Comparison of ENCODE assay signal across 9 cellular contexts in the genomic region with DNA sequence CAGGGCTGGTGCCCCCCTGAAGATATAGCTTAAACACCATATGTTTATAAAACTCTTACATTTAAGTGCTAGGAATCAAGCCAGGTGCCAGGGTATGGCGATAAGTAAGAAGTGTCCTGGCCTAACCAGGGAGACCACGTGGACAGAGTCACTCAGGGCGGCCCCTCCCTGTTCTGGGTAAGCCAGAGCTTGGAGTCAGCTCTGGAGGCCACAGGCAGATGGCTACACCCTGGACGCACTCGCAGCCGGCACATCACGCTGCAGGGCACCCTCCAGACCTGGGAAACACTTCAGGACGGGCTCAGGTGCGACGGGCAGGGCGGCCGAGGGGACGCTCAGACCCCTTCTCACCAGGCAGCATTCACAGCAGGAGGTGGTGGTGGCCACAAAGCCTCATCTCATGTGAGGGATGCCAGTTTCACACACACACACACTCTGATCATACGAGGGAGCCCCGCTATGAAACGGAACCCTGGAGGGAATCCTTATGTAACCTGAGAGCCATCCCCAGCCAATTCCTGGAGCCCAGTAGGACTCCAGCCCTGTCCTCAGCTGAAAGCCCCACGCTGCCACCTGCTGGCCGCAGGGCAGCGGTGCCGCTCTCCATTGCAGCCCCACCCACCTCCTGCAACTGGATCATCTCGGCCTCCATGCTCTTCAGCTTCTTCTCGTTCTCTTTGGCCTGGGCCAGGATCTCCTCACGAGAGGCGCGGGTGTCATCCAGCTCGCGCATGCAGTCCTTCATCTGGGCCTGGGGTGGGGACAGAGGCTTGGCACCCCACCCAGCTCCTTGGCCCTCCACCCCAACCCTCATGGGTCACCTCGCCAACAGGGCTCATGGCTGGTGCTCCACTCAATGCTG. TPM values are rescaled to one million over a fixed set of nuclear protein-coding genes. Genes with fewer than 3 reads are reported as not detected.
A peak's percentile ranks its signal among the peaks of the same experiment; 100 is the strongest.
DNase-seq lines count a peak whose midpoint lies in the region; ATAC-seq and TF ChIP-seq lines count a peak whose summit lies in the region.
"Had no signal": no experiment of that assay in that cellular context is flagged by ENCODE, and none has a peak within 500 bp of the region (broad histone marks: within the 10 kb centered on the region; RNA-seq: fewer than 3 reads in every experiment).

No MANE protein-coding gene starts in this region.

- no peaks in the 10 kb centered on the region for H3K9me2 ChIP-seq in DOHH2 (replicated peaks; ENCODE audit: control insufficient read depth, low read length)

- H3K4me1 Mint-ChIP-seq in activated naive CD8-positive, alpha-beta T cell treated with anti-CD3 and anti-CD28 coated beads, Interleukin-2, amount 10 ng/mL, durations not matched to agents 7 days and 5 days, result peaks cover 20% of the 10 kb centered on the region

- H4K20me1 ChIP-seq in DOHH2 (ENCODE audit: control insufficient read depth, insufficient read depth, low read depth, low read length), result peaks cover 3% of the 10 kb centered on the region

- no peaks in the 10 kb centered on the region for H3F3A ChIP-seq in DOHH2 (ENCODE audit: control insufficient read depth, insufficient read depth)

- POLR2A ChIA-PET in activated naive CD8-positive, alpha-beta T cell treated with anti-CD3 and anti-CD28 coated beads, Interleukin-2, amount 10 ng/mL, durations not matched to agents 7 days and 5 days (lab: Charles Lee), result interaction anchor here (0.6 to 1.1 kb wide), 2 partner anchors 8 to 51 kb away, joined by 3 read pairs; no protein-coding TSS in a partner anchor

- peak; percentile 67 for ATAC-seq in activated naive CD8-positive, alpha-beta T cell treated with anti-CD3 and anti-CD28 coated beads, Interleukin-2, amount 10 ng/mL, durations not matched to agents 7 days and 5 days (ENCODE audit: low read depth)
- ATAC-seq in Right ventricle myocardium superior (ENCODE audit: poor library complexity) (peak; percentile 83), HG03354 (IDR thresholded peaks at IDR 0.05; ENCODE audit: poor library complexity, severe bottlenecking, unreplicated experiment) (no peak)

- H3K36me3 ChIP-seq in DOHH2 (ENCODE audit: control insufficient read depth, low read length), result peaks cover 79% of the 10 kb centered on the region

- H3K4me3 ChIP-seq in DOHH2 (ENCODE audit: low read length), result no peak overlapping the region

- H3K79me2 ChIP-seq in DOHH2 (ENCODE audit: control insufficient read depth, low read length), result no peaks in the 10 kb centered on the region

- H3K9me3 ChIP-seq in DOHH2 (ENCODE audit: control insufficient read depth, insufficient read depth, low read length), result no peaks in the 10 kb centered on the region

- peak; percentile 96 for TF ChIP-seq CTCF in DOHH2 (IDR thresholded peaks at IDR 0.05; ENCODE audit: low read depth, low read length, poor library complexity, severe bottlenecking)

- H3K27me3 ChIP-seq in DOHH2 (ENCODE audit: control insufficient read depth, low read length), result no peaks in the 10 kb centered on the region

- H3K4me2 ChIP-seq in DOHH2 (ENCODE audit: low read length), result no peak overlapping the region

- H3K4me1 ChIP-seq in DOHH2 (ENCODE audit: control insufficient read depth, low read length), result no peaks in the 10 kb centered on the region

- H3K4me3 Mint-ChIP-seq in activated naive CD8-positive, alpha-beta T cell treated with anti-CD3 and anti-CD28 coated beads, Interleukin-2, amount 10 ng/mL, durations not matched to agents 7 days and 5 days, result no peak overlapping the region

- intact Hi-C loops in Right ventricle myocardium superior (cut with DNase I) (no loop called here), posterior vena cava (cut with DNase I) (no loop called here)

- DNase-seq in LHCN-M2 (ENCODE audit: low read depth), result peak; percentile 72
- peak; percentile 40 for DNase-seq in SKM-1 (lab: John Stamatoyannopoulos, UW; ENCODE audit: unreplicated experiment)
- DNase-seq in activated naive CD8-positive, alpha-beta T cell treated with anti-CD3 and anti-CD28 coated beads, Interleukin-2, amount 10 ng/mL, durations not matched to agents 7 days and 5 days, result peak; percentile 83
- peak; percentile 88 for DNase-seq in Right ventricle myocardium superior
- DNase-seq in posterior vena cava (ENCODE audit: low spot score), result peak; percentile 93
- peak; percentile 77 for DNase-seq in ureter (ENCODE audit: low spot score)

- peaks cover 37% of the 10 kb centered on the region for H3K36me3 Mint-ChIP-seq in activated naive CD8-positive, alpha-beta T cell treated with anti-CD3 and anti-CD28 coated beads, Interleukin-2, amount 10 ng/mL, durations not matched to agents 7 days and 5 days

- H3K9me3 Mint-ChIP-seq in activated naive CD8-positive, alpha-beta T cell treated with anti-CD3 and anti-CD28 coated beads, Interleukin-2, amount 10 ng/mL, durations not matched to agents 7 days and 5 days, result no peaks in the 10 kb centered on the region

- peak overlapping the region; percentile 46 for H3K27ac Mint-ChIP-seq in activated naive CD8-positive, alpha-beta T cell treated with anti-CD3 and anti-CD28 coated beads, Interleukin-2, amount 10 ng/mL, durations not matched to agents 7 days and 5 days

- no peaks in the 10 kb centered on the region for H3K27me3 Mint-ChIP-seq in activated naive CD8-positive, alpha-beta T cell treated with anti-CD3 and anti-CD28 coated beads, Interleukin-2, amount 10 ng/mL, durations not matched to agents 7 days and 5 days

- no peak overlapping the region for H3K27ac ChIP-seq in DOHH2 (ENCODE audit: low read depth, low read length)
- H3K27ac ChIP-seq: epithelial cell of prostate had no signal

RNA-seq across cellular contexts. Expression of a gene that starts 33.4 kb away (rescaled TPM):
- 1.4 and 1.7 TPM in 2 replicates for total RNA-seq in LHCN-M2 (2014; rRNA removed)
- polyA plus RNA-seq in LHCN-M2 (2012), result 4.3 TPM
- total RNA-seq in activated naive CD8-positive, alpha-beta T cell treated with anti-CD3 and anti-CD28 coated beads, Interleukin-2, amount 10 ng/mL, durations not matched to agents 7 days and 5 days, result 10 to 100 TPM; 38.4 to 40.9 TPM
- total RNA-seq in Right ventricle myocardium superior, result 16.8 TPM
- 10 to 100 TPM; 39.9 to 69.3 TPM for total RNA-seq in posterior vena cava
- 115 TPM for total RNA-seq in ureter

RNA-seq across cellular contexts. Expression of a gene that starts 47.0 kb away (rescaled TPM):
- total RNA-seq in LHCN-M2 (2014; rRNA removed) (38.3 and 44.6 TPM in 2 replicates), Right ventricle myocardium superior (58.6 TPM), posterior vena cava (10 to 100 TPM; 50.5 to 54.4 TPM), ureter (52.7 TPM)
- polyA plus RNA-seq in LHCN-M2 (2012), result 56.1 TPM
- 10 to 100 TPM; 77.8 to 85.0 TPM for total RNA-seq in activated naive CD8-positive, alpha-beta T cell treated with anti-CD3 and anti-CD28 coated beads, Interleukin-2, amount 10 ng/mL, durations not matched to agents 7 days and 5 days

Comparison
In these comparisons a context has a peak if more than half of its experiments do, and no peak if none do; other contexts are left out.
1. DNase-seq: peak in every context shown above with its lines; median percentile 93 in posterior vena cava; 88 in Right ventricle myocardium superior; 83 in activated naive CD8-positive, alpha-beta T cell treated with anti-CD3 and anti-CD28 coated beads, Interleukin-2, amount 10 ng/mL, durations not matched to agents 7 days and 5 days; 77 in ureter; 72 in LHCN-M2; 40 in SKM-1.